Comparison of ENCODE assay signal across 8 cellular contexts in the genomic region with DNA sequence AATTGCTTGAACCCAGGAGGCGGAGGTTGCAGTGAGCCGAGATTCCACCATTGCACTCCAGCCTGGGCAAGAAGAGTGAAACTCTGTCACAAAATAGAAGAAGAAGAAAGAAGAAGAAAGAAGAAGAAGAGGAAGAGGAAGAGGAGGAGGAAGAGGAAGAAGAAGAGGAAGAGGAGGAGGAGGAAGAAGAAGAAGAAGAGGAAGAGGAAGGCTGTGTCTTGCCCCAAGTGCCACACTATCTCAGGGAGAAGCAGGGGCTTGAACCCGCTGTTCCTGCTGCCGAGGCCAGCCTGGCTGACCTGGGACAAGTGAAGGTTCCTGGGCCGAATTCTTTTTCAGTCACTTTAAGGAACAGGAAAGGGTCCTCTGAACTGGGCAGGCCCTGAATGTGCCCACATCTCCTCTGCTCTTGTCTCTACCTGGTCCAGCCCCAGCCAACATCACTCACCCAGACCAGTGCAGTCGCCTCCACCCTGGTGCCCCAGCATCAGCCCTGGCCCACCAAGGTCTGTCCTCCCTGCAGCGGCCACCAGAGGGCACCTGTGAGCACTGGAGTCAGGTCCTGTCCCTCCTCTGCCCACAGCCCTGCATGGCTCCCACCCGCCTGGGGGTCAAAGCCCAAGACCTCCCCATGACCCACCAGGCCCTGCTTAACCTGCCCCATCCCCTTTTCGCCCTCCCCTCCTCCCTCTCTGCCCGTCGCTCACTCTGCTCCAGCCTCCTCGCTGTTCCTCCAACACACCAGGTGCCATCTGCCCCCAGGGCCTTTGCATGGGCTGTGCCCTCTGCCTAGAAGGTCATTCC. TPM values are rescaled to one million over a fixed set of nuclear protein-coding genes. Genes with fewer than 3 reads are reported as not detected.
DNase-seq lines count a peak whose midpoint lies in the region; ATAC-seq, FAIRE-seq and TF ChIP-seq lines count a peak whose summit lies in the region.

No MANE protein-coding gene starts in this region.

- DNase-seq in DMS153 (lab: John Stamatoyannopoulos, UW) (peak; percentile 26), DMS153 treated with DMSO at 0.1 percent for 48 hours (lab: John Stamatoyannopoulos, UW; ENCODE audit: unreplicated experiment) (no peak), MV-4-11 (lab: John Stamatoyannopoulos, UW) (peak; percentile 70), WTC11 (ENCODE audit: low spot score) (peak; percentile 96), breast epithelium (ENCODE audit: low spot score in 2 of 2) (peak; percentile 65 to 89), keratinocyte (ENCODE audit: low read depth, low spot score) (no peak), NCI-H526 treated with DMSO at 0.1 percent for 48 hours (lab: John Stamatoyannopoulos, UW) (no peak)
- peak; percentile 80 for DNase-seq in stimulated activated CD4-positive, alpha-beta T cell treated with anti-CD3 and anti-CD28 coated beads, Interleukin-2, amount 100 ng/mL, for 4 hours (ENCODE audit: low read depth)

- TF ChIP-seq POLR2A in breast epithelium (IDR thresholded peaks at IDR 0.05): no peak

- CTCF ChIA-PET in WTC11 (lab: Charles Lee): interaction anchor here (0.6 to 4.8 kb wide), 4 partner anchors 40 to 219 kb away, joined by 3 to 55 read pairs (median 27); no protein-coding TSS in a partner anchor

- peak; percentile 78 for ATAC-seq in WTC11

- H3K4me1 Mint-ChIP-seq in WTC11: peaks cover 2% of the 10 kb centered on the region; the same call in 1 of the 2 replicates

- H3K4me3 ChIP-seq in breast epithelium (no peak overlapping the region), keratinocyte (ENCODE audit: control insufficient read depth in 2 of 3, extremely low read depth in 1 of 3, insufficient read depth in 2 of 3, low read depth in 1 of 3, low read length in 3 of 3) (no peak overlapping the region)

- peaks cover 13% of the 10 kb centered on the region for H3K27me3 Mint-ChIP-seq in WTC11 (ENCODE audit: low read depth)

- H3K36me3 ChIP-seq in breast epithelium (no peaks in the 10 kb centered on the region), keratinocyte (ENCODE audit: control insufficient read depth in 2 of 2, extremely low read depth in 1 of 2, insufficient read depth in 2 of 2, low read length in 2 of 2) (peaks cover 4 to 6% of the 10 kb centered on the region in 2 experiments)

- H3K79me2 ChIP-seq in keratinocyte (ENCODE audit: control insufficient read depth, insufficient read depth, low read length): no peaks in the 10 kb centered on the region

- no peaks in the 10 kb centered on the region for H4K20me1 ChIP-seq in keratinocyte (ENCODE audit: control insufficient read depth, extremely low read depth, insufficient read depth, low read length)

- H3K9ac ChIP-seq in keratinocyte (ENCODE audit: control insufficient read depth, extremely low read depth, insufficient read depth, low read length): no peak overlapping the region

- H3K9me3 ChIP-seq in breast epithelium: no peaks in the 10 kb centered on the region
- no peaks in the 10 kb centered on the region for H3K9me3 ChIP-seq in keratinocyte (ENCODE audit: control insufficient read depth, low read depth, low read length)

- intact Hi-C loops in breast epithelium (cut with DNase I; ENCODE audit: low total_unique reads): loop anchor here (10.0 kb wide), 1 partner anchor 53 kb away; a partner anchor contains a TSS

- dilution Hi-C loops in keratinocyte (cut with MboI; ENCODE audit: extremely low pct_ligation_motif_present, low sequenced_read_pairs): no loop called here

- no peak overlapping the region for H3K4me2 ChIP-seq in keratinocyte (ENCODE audit: control insufficient read depth, extremely low read depth, insufficient read depth, low read depth, low read length)

- no peaks in the 10 kb centered on the region for H3K36me3 Mint-ChIP-seq in WTC11

- POLR2A ChIA-PET in WTC11 (lab: Charles Lee): no interaction called here

- no peak for FAIRE-seq in keratinocyte (lab: Jason Lieb, UNC)

- peaks cover 8% of the 10 kb centered on the region for H3K9me3 Mint-ChIP-seq in WTC11

- H3K27me3 ChIP-seq in breast epithelium: no peaks in the 10 kb centered on the region
- H3K27me3 ChIP-seq in keratinocyte (ENCODE audit: control insufficient read depth, extremely low read depth, insufficient read depth, low read length): no peaks in the 10 kb centered on the region

- no peaks in the 10 kb centered on the region for H3K9me1 ChIP-seq in keratinocyte (ENCODE audit: control insufficient read depth, extremely low read depth, insufficient read depth, low read length)

- H3K4me3 Mint-ChIP-seq in WTC11: no peak overlapping the region

- H3K4me1 ChIP-seq in breast epithelium: no peaks in the 10 kb centered on the region
- peaks cover 6% of the 10 kb centered on the region for H3K4me1 ChIP-seq in keratinocyte (ENCODE audit: control insufficient read depth, extremely low read depth, insufficient read depth, low read length)

- H3K27ac ChIP-seq in breast epithelium: no peak overlapping the region
- no peak overlapping the region for H3K27ac ChIP-seq in keratinocyte (ENCODE audit: control insufficient read depth, insufficient read depth, low read length)

- H2AFZ ChIP-seq in keratinocyte (ENCODE audit: control insufficient read depth, low read length): no peak overlapping the region

- peak; percentile 95 for TF ChIP-seq CTCF in WTC11 (IDR thresholded peaks at IDR 0.05)
- peak; percentile 74 to 85 (median 77) for TF ChIP-seq CTCF in breast epithelium (IDR thresholded peaks at IDR 0.05)
- peak; percentile 90 to 93 (median 92) for TF ChIP-seq CTCF in keratinocyte (optimal IDR thresholded peaks at IDR 0.05 in 1 of 3, IDR thresholded peaks at IDR 0.05 in 1 of 3, conservative IDR thresholded peaks at IDR 0.05 in 1 of 3; ENCODE audit: extremely low read depth in 1 of 3, insufficient read depth in 2 of 3, low read length in 3 of 3)

- no peak overlapping the region for H3K27ac Mint-ChIP-seq in WTC11

TF ChIP-seq in WTC11, 78 proteins besides CTCF, POLR2A, EP300 and RAD21:
- TF ChIP-seq GTF2I (CRISPR knock-in tag; conservative IDR thresholded peaks at IDR 0.05) (peak; percentile 98), FOXP1 (CRISPR knock-in tag; IDR thresholded peaks at IDR 0.05; ENCODE audit: borderline replicate concordance) (0 out of 2 replicates have a peak, but pooled peaks have one; percentile 33), SP1 (CRISPR knock-in tag; conservative IDR thresholded peaks at IDR 0.05) (no peak), GABPB1 (CRISPR knock-in tag; IDR thresholded peaks at IDR 0.05) (peak; percentile 17; the same call in 1 of the 2 replicates)
- TF ChIP-seq, protein P1, sequence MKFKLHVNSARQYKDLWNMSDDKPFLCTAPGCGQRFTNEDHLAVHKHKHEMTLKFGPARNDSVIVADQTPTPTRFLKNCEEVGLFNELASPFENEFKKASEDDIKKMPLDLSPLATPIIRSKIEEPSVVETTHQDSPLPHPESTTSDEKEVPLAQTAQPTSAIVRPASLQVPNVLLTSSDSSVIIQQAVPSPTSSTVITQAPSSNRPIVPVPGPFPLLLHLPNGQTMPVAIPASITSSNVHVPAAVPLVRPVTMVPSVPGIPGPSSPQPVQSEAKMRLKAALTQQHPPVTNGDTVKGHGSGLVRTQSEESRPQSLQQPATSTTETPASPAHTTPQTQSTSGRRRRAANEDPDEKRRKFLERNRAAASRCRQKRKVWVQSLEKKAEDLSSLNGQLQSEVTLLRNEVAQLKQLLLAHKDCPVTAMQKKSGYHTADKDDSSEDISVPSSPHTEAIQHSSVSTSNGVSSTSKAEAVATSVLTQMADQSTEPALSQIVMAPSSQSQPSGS (CRISPR knock-in tag; IDR thresholded peaks at IDR 0.05; ENCODE audit: borderline replicate concordance, low read depth): no peak

RNA-seq across cellular contexts. Expression of a gene that starts 20.0 kb away (rescaled TPM):
- 0.61 to 1.4 TPM (median 1.2 TPM) in 3 replicates for total RNA-seq in WTC11 (2021)
- total RNA-seq in breast epithelium: 1 to 10 TPM; 3.5 to 5.2 (median 4.7) TPM
- 2.1 to 2.5 TPM (median 2.2 TPM) in 3 replicates for polyA plus RNA-seq in keratinocyte
- polyA plus RNA-seq in keratinocyte (2011; ENCODE audit: low read depth): 15.3 TPM
- polyA plus RNA-seq in keratinocyte (2011; cell fraction: cytosol; rRNA removed): 4.8 and 12.4 TPM in 2 replicates
- polyA plus RNA-seq in keratinocyte (2011; cell fraction: nucleus; rRNA removed): 9.6 and 17.4 TPM in 2 replicates
- 26.6 and 33.4 TPM in 2 replicates for polyA plus RNA-seq in keratinocyte (2012; ENCODE audit: low replicate concordance)
- polyA minus RNA-seq in keratinocyte: 1.6 to 16.6 TPM (median 2.1 TPM) in 3 replicates
- polyA minus RNA-seq in keratinocyte (2011; cell fraction: cytosol; rRNA and poly(A)+ RNA removed): 13.0 TPM
- 11.9 and 14.1 TPM in 2 replicates for polyA minus RNA-seq in keratinocyte (2011; cell fraction: nucleus; rRNA and poly(A)+ RNA removed)

RNA-seq across cellular contexts. Expression of a gene that starts 20.0 kb away (rescaled TPM):
- total RNA-seq in WTC11 (2021) (15.7 to 16.1 TPM (median 15.8 TPM) in 3 replicates), breast epithelium (10 to 100 TPM; 10.4 to 17.6 (median 12.5) TPM)
- polyA plus RNA-seq in keratinocyte: 3.5 to 6.2 TPM (median 4.8 TPM) in 3 replicates
- 3.3 TPM for polyA plus RNA-seq in keratinocyte (2011; ENCODE audit: low read depth)
- polyA plus RNA-seq in keratinocyte (2011; cell fraction: cytosol; rRNA removed): 3.8 and 5.7 TPM in 2 replicates
- polyA plus RNA-seq in keratinocyte (2011; cell fraction: nucleus; rRNA removed): 3.8 and 5.1 TPM in 2 replicates
- polyA plus RNA-seq in keratinocyte (2012; ENCODE audit: low replicate concordance): 0.92 and 1.1 TPM in 2 replicates
- polyA minus RNA-seq in keratinocyte: 6.1 to 10.5 TPM (median 7.2 TPM) in 3 replicates
- 12.7 TPM for polyA minus RNA-seq in keratinocyte (2011; cell fraction: cytosol; rRNA and poly(A)+ RNA removed)
- polyA minus RNA-seq in keratinocyte (2011; cell fraction: nucleus; rRNA and poly(A)+ RNA removed): 7.5 and 7.7 TPM in 2 replicates

RNA-seq across cellular contexts. Expression of a gene that starts 55.9 kb away (rescaled TPM):
- total RNA-seq in WTC11 (2021) (61.3 to 72.1 TPM (median 71.2 TPM) in 3 replicates), breast epithelium (10 to 100 TPM; 50.1 to 77.3 (median 53.8) TPM)
- polyA plus RNA-seq in keratinocyte: 70.7 to 107 TPM (median 87.3 TPM) in 3 replicates
- 61.7 TPM for polyA plus RNA-seq in keratinocyte (2011; ENCODE audit: low read depth)
- 46.6 and 82.3 TPM in 2 replicates for polyA plus RNA-seq in keratinocyte (2011; cell fraction: cytosol; rRNA removed)
- 46.0 and 54.5 TPM in 2 replicates for polyA plus RNA-seq in keratinocyte (2011; cell fraction: nucleus; rRNA removed)
- 47.4 and 123 TPM in 2 replicates for polyA plus RNA-seq in keratinocyte (2012; ENCODE audit: low replicate concordance)
- 49.4 to 84.6 TPM (median 69.5 TPM) in 3 replicates for polyA minus RNA-seq in keratinocyte
- polyA minus RNA-seq in keratinocyte (2011; cell fraction: cytosol; rRNA and poly(A)+ RNA removed): 278 TPM
- 94.2 and 112 TPM in 2 replicates for polyA minus RNA-seq in keratinocyte (2011; cell fraction: nucleus; rRNA and poly(A)+ RNA removed)

Comparison
In these comparisons a context has a peak if more than half of its experiments do, and no peak if none do; other contexts are left out.
1. DNase-seq: peak in DMS153 (single experiment), MV-4-11 (single experiment), WTC11 (single experiment), breast epithelium (2 of 2) and stimulated activated CD4-positive, alpha-beta T cell treated with anti-CD3 and anti-CD28 coated beads, Interleukin-2, amount 100 ng/mL, for 4 hours (single experiment); none in DMS153 treated with DMSO at 0.1 percent for 48 hours (single experiment), keratinocyte (single experiment) and NCI-H526 treated with DMSO at 0.1 percent for 48 hours (single experiment).
2. Peak in every context shown above with its lines, with median percentiles within 50 percentile points of each other: CTCF ChIP-seq.